In the genomic region with DNA sequence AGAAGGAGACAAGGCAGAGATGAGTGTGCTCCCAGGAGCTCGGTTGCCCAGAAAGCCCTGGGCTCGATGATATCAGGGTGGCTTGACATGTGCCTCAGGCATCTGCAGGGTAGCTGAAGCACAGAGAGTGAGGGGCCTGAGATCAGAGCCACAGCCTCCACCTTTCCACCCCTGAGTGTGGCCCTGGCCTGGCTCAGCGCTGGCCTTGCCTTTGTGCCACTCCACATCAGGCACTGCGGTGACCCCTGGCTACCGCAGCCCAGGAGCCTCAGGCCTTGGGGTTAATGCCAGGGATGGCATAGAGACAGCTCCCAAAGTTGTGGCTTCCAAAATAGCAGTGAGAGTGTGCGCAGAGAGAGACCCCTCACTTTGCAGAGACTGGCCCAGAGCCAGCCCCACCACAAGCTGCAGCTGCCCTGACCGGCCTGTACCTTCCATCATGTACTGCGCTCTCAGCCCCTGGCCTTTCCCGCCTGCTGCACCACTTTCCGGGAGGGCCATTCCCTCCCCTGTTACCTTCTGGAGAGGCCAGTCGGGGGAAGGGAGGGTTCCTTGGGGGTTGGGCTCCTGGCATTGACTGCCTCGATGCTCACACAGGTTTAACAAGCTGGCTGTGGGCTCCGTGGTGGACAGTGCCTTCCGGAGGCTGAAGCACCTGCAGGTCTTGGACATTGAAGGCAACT, we compare ENCODE assay signal across 26 cellular contexts. TPM values are rescaled to one million over a fixed set of nuclear protein-coding genes. Genes with fewer than 3 reads are reported as not detected.
A peak's percentile ranks its signal among the peaks of the same experiment; 100 is the strongest.
DNase-seq lines count a peak whose midpoint lies in the region; ATAC-seq and TF ChIP-seq lines count a peak whose summit lies in the region.
"Had no signal": no experiment of that assay in that cellular context is flagged by ENCODE, and none has a peak within 500 bp of the region (broad histone marks: within the 10 kb centered on the region; RNA-seq: fewer than 3 reads in every experiment).

No MANE protein-coding gene starts in this region.

- CTCF ChIA-PET in activated CD8-positive, alpha-beta T cell treated with anti-CD3 and anti-CD28 coated beads for 36 hours (lab: Charles Lee): no interaction called here

- H3K9me3 Mint-ChIP-seq in GM23338 (no peaks in the 10 kb centered on the region; the same call in 2 of the 3 replicates), chondrocyte (ENCODE audit: low read depth) (no peaks in the 10 kb centered on the region), neural progenitor cell (no peaks in the 10 kb centered on the region)
- H3K9me3 Mint-ChIP-seq in activated CD8-positive, alpha-beta T cell treated with anti-CD3 and anti-CD28 coated beads for 36 hours: no peaks in the 10 kb centered on the region
- H3K9me3 Mint-ChIP-seq: CD4-positive, alpha-beta memory T cell; IgD-negative memory B cell had no signal

- H2AFZ ChIP-seq in GM23338 (no peak overlapping the region; the same call in 1 of the 2 replicates), neural progenitor cell (replicated peaks) (peak overlapping the region; percentile 35)
- H2AFZ ChIP-seq: GM23248, PC-9 had no signal

- ATAC-seq in GM23338: peak; percentile 62
- no peak for ATAC-seq in activated CD8-positive, alpha-beta T cell treated with anti-CD3 and anti-CD28 coated beads for 36 hours
- ATAC-seq: HCT116 had no signal

- H3K4me1 ChIP-seq in GM23338 (ENCODE audit: insufficient read depth) (no peaks in the 10 kb centered on the region), neural progenitor cell (peaks cover 11% of the 10 kb centered on the region), thyroid gland (no peaks in the 10 kb centered on the region)

- H3K27ac ChIP-seq in GM23338 (ENCODE audit: low read depth) (no peak overlapping the region), neural progenitor cell (no peak overlapping the region), thyroid gland (no peak overlapping the region)
- H3K27ac ChIP-seq: GM23248, KMS-11, PC-9, SK-N-MC had no signal

- H3K36me3 ChIP-seq in GM23338 (ENCODE audit: insufficient read depth) (no peaks in the 10 kb centered on the region), H7 (replicated peaks; ENCODE audit: control insufficient read depth, insufficient read depth, low read length) (no peaks in the 10 kb centered on the region), neural progenitor cell (no peaks in the 10 kb centered on the region), thyroid gland (no peaks in the 10 kb centered on the region)

- H3K9me3 ChIP-seq in neural progenitor cell (ENCODE audit: low read depth) (no peaks in the 10 kb centered on the region), thyroid gland (no peaks in the 10 kb centered on the region)

- H3K79me2 ChIP-seq in GM23338 (replicated peaks; ENCODE audit: insufficient read depth) (no peaks in the 10 kb centered on the region), neural progenitor cell (ENCODE audit: low read depth) (no peaks in the 10 kb centered on the region)

- intact Hi-C loops in activated CD8-positive, alpha-beta T cell treated with anti-CD3 and anti-CD28 coated beads for 36 hours (cut with micrococcal nuclease): no loop called here
- intact Hi-C loops in thyroid gland (cut with DNase I): no loop called here

- H3K4me1 Mint-ChIP-seq in GM23338 (peaks cover 19% of the 10 kb centered on the region), chondrocyte (ENCODE audit: low read depth) (peaks cover 2% of the 10 kb centered on the region), neural progenitor cell (peaks cover 14% of the 10 kb centered on the region)
- H3K4me1 Mint-ChIP-seq in activated CD8-positive, alpha-beta T cell treated with anti-CD3 and anti-CD28 coated beads for 36 hours (ENCODE audit: low read depth): no peaks in the 10 kb centered on the region
- H3K4me1 Mint-ChIP-seq: CD4-positive, alpha-beta memory T cell; IgD-negative memory B cell had no signal

- DNase-seq in GM23338 (ENCODE audit: low spot score) (no peak), H7 (peak; percentile 70), chondrocyte (ENCODE audit: low spot score) (peak; percentile 67), neural progenitor cell (ENCODE audit: low spot score) (no peak), thyroid gland (no peak), DMS53 treated with DMSO at 0.1 percent for 48 hours (lab: John Stamatoyannopoulos, UW; ENCODE audit: unreplicated experiment) (no peak)
- DNase-seq in activated CD8-positive, alpha-beta T cell treated with anti-CD3 and anti-CD28 coated beads for 36 hours: no peak
- DNase-seq: C1 segment of cervical spinal cord; CD4-positive, alpha-beta memory T cell; COR-L47; DMS53; GM23248; MM.1S; NCI-H1694; NCI-H2029 treated with DMSO at 0.1 percent for 48 hours; NCI-H446 treated with DMSO at 0.1 percent for 48 hours; NCI-H526; NCI-H82; NK-92 treated with Interleukin-12 subunit alpha and Interleukin-12 subunit beta, amount 100 ng/mL, for 24 hours; PC-9; SHP77 treated with DMSO at 0.1 percent for 48 hours had no signal

- WGBS in thyroid gland, 2 donors: 61 to 75% methylated on average over 9 to 13 of the region's 14 CpGs

- POLR2A ChIA-PET in activated CD8-positive, alpha-beta T cell treated with anti-CD3 and anti-CD28 coated beads for 36 hours (lab: Charles Lee): interaction anchor here (0.7 kb wide), 1 partner anchor 154 kb away, joined by 3 read pairs; no protein-coding TSS in a partner anchor

- no peak; a peak in 1 of 4 replicates for TF ChIP-seq CTCF in GM23338 (conservative IDR thresholded peaks at IDR 0.05; ENCODE audit: low read depth in 2 of 2)
- no peak for TF ChIP-seq CTCF in chondrocyte (IDR thresholded peaks at IDR 0.05)
- TF ChIP-seq CTCF in neural progenitor cell (IDR thresholded peaks at IDR 0.05): no peak
- TF ChIP-seq CTCF in activated CD8-positive, alpha-beta T cell treated with anti-CD3 and anti-CD28 coated beads for 36 hours (IDR thresholded peaks at IDR 0.05): no peak
- no peak for TF ChIP-seq CTCF in thyroid gland (IDR thresholded peaks at IDR 0.05)

- no peak for TF ChIP-seq POLR2A in thyroid gland (IDR thresholded peaks at IDR 0.05)

- no peak overlapping the region for H3K27ac Mint-ChIP-seq in GM23338
- H3K27ac Mint-ChIP-seq in chondrocyte (ENCODE audit: unreplicated experiment): no peak overlapping the region
- H3K27ac Mint-ChIP-seq in neural progenitor cell: peak overlapping the region; percentile 86
- no peak overlapping the region for H3K27ac Mint-ChIP-seq in activated CD8-positive, alpha-beta T cell treated with anti-CD3 and anti-CD28 coated beads for 36 hours
- H3K27ac Mint-ChIP-seq: CD4-positive, alpha-beta memory T cell had no signal

- H3K27me3 ChIP-seq in GM23338 (ENCODE audit: insufficient read depth): no peaks in the 10 kb centered on the region
- H3K27me3 ChIP-seq in H7 (ENCODE audit: control insufficient read depth, insufficient read depth, low read length): no peaks in the 10 kb centered on the region
- H3K27me3 ChIP-seq in neural progenitor cell: no peaks in the 10 kb centered on the region
- no peaks in the 10 kb centered on the region for H3K27me3 ChIP-seq in thyroid gland

- H3K36me3 Mint-ChIP-seq in GM23338 (ENCODE audit: low read depth) (no peaks in the 10 kb centered on the region), chondrocyte (ENCODE audit: low read depth) (peaks cover 7% of the 10 kb centered on the region), neural progenitor cell (no peaks in the 10 kb centered on the region)
- no peaks in the 10 kb centered on the region for H3K36me3 Mint-ChIP-seq in activated CD8-positive, alpha-beta T cell treated with anti-CD3 and anti-CD28 coated beads for 36 hours (ENCODE audit: low read depth)
- H3K36me3 Mint-ChIP-seq: CD4-positive, alpha-beta memory T cell; IgD-negative memory B cell had no signal

- H3K9ac ChIP-seq in neural progenitor cell: no peak overlapping the region
- H3K9ac ChIP-seq: GM23248, KMS-11 had no signal

- H3K4me3 ChIP-seq in GM23338 (no peak overlapping the region), H7 (ENCODE audit: insufficient read depth, low read depth, low read length) (no peak overlapping the region), neural progenitor cell (no peak overlapping the region), thyroid gland (replicated peaks in 1 of 3) (no peak overlapping the region)
- H3K4me3 ChIP-seq: GM23248, PC-9, SK-N-MC had no signal

- no peak overlapping the region for H3K4me3 Mint-ChIP-seq in GM23338
- H3K4me3 Mint-ChIP-seq in chondrocyte (ENCODE audit: unreplicated experiment): no peak overlapping the region
- no peak overlapping the region for H3K4me3 Mint-ChIP-seq in neural progenitor cell
- no peak overlapping the region for H3K4me3 Mint-ChIP-seq in activated CD8-positive, alpha-beta T cell treated with anti-CD3 and anti-CD28 coated beads for 36 hours
- H3K4me3 Mint-ChIP-seq: CD4-positive, alpha-beta memory T cell; IgD-negative memory B cell had no signal

- H4K20me1 ChIP-seq in GM23338 (replicated peaks; ENCODE audit: insufficient read depth): no peaks in the 10 kb centered on the region
- H4K20me1 ChIP-seq in neural progenitor cell (ENCODE audit: low read depth): no peaks in the 10 kb centered on the region

- H3K27me3 Mint-ChIP-seq in GM23338 (ENCODE audit: insufficient read depth, low read depth, poor library complexity): peaks cover 25% of the 10 kb centered on the region
- no peaks in the 10 kb centered on the region for H3K27me3 Mint-ChIP-seq in chondrocyte (ENCODE audit: low read depth)
- H3K27me3 Mint-ChIP-seq in neural progenitor cell (ENCODE audit: insufficient read depth, low read depth): peaks cover 23% of the 10 kb centered on the region
- no peaks in the 10 kb centered on the region for H3K27me3 Mint-ChIP-seq in activated CD8-positive, alpha-beta T cell treated with anti-CD3 and anti-CD28 coated beads for 36 hours
- H3K27me3 Mint-ChIP-seq: CD4-positive, alpha-beta memory T cell; IgD-negative memory B cell had no signal

- H3K4me2 ChIP-seq in GM23338 (no peak overlapping the region), neural progenitor cell (no peak overlapping the region)
- H3K4me2 ChIP-seq: KMS-11, PC-9 had no signal

- no peaks in the 10 kb centered on the region for H3K9me2 ChIP-seq in GM23338 (ENCODE audit: insufficient read depth)

- H3F3A ChIP-seq in GM23338 (replicated peaks; ENCODE audit: low read depth) (no peaks in the 10 kb centered on the region), neural progenitor cell (ENCODE audit: low read depth) (no peaks in the 10 kb centered on the region)

TF ChIP-seq in GM23338, 12 proteins besides CTCF, POLR2A, EP300 and RAD21 (continues in another document):
- no peak for TF ChIP-seq CREB1 (CRISPR knock-in tag; IDR thresholded peaks at IDR 0.05; ENCODE audit: low read depth)
- TF ChIP-seq ZNF331 (CRISPR knock-in tag; IDR thresholded peaks at IDR 0.05; ENCODE audit: low read depth): no peak

RNA-seq across cellular contexts. Expression of a gene that starts 19.5 kb away (rescaled TPM):
- 0.24 and 1.0 TPM in 2 replicates for total RNA-seq in GM23338 (2014; rRNA removed; shearing (Covaris generic))
- polyA plus RNA-seq in GM23338 (2016; fragmentation: Nextera tagmentation; extraction: Ambion mirVana): 0.16 TPM in 1 of 2 replicates, not detected in the other
- total RNA-seq in H7 (2014; rRNA removed; shearing (Covaris generic)): not detected in 2 replicates
- total RNA-seq in chondrocyte (4.1 to 9.3 TPM (median 9.2 TPM) in 3 replicates), neural progenitor cell (ENCODE audit: low replicate concordance) (0.09 TPM in 1 of 2 replicates, not detected in the other), thyroid gland (100 to 1,000 TPM in 2 of 4 donors, 10 to 100 TPM in 2; 80.8 to 125 (median 101) TPM)
- not detected for total RNA-seq in activated CD8-positive, alpha-beta T cell treated with anti-CD3 and anti-CD28 coated beads for 36 hours
- total RNA-seq: A673; CD4-positive, alpha-beta memory T cell; PC-9 had no signal
- polyA plus RNA-seq: CD4-positive, alpha-beta memory T cell; IgD-negative memory B cell had no signal

Comparison
In these comparisons a context has a peak if more than half of its experiments do, and no peak if none do; other contexts are left out.
1. DNase-seq: peak in H7 (single experiment) and chondrocyte (single experiment); none in GM23338 (single experiment), neural progenitor cell (single experiment), activated CD8-positive, alpha-beta T cell treated with anti-CD3 and anti-CD28 coated beads for 36 hours (single experiment), thyroid gland (0 of 2) and DMS53 treated with DMSO at 0.1 percent for 48 hours (single experiment).